Comparison of ENCODE assay signal across 25 cellular contexts in genomic region chr11:11929920-11930319, GRCh38.
DNase-seq lines count a peak whose midpoint lies in the region; ATAC-seq, FAIRE-seq and TF ChIP-seq lines count a peak whose summit lies in the region.
"Had no signal": no experiment of that assay in that cellular context is flagged by ENCODE, and none has a peak within 500 bp of the region (broad histone marks: within the 10 kb centered on the region; RNA-seq: fewer than 3 reads in every experiment).

No MANE protein-coding gene starts in this region.

- H3F3A ChIP-seq in GM23338 (replicated peaks; ENCODE audit: low read depth), result no peaks in the 10 kb centered on the region

- POLR2A ChIA-PET in H1 (lab: Charles Lee; ENCODE audit: partially characterized antibody), result no interaction called here

- no peak overlapping the region for H3K56ac ChIP-seq in H1 (replicated peaks; ENCODE audit: insufficient read length, low read depth, low read length)

- no peak overlapping the region for H2BK5ac ChIP-seq in H1 (ENCODE audit: low read depth, low read length)

- H3K4me3 Mint-ChIP-seq in GM23338, result no peak overlapping the region
- no peak overlapping the region for H3K4me3 Mint-ChIP-seq in activated T-helper 2 cell treated with anti-CD3 and anti-CD28 coated beads, Interferon-gamma antibody, Interleukin-2, Interleukin-4, amounts not matched to agents 10 μg/mL and 5 μg/mL and 100 μg/mL, durations not matched to agents 14 hours and 24 hours and 36 hours (ENCODE audit: low read depth)
- H3K4me3 Mint-ChIP-seq: CD14-positive monocyte; CD4-positive, alpha-beta T cell; CD8-positive, alpha-beta memory T cell; HFFc6 had no signal

- no peaks in the 10 kb centered on the region for H3K9me2 ChIP-seq in GM23338 (ENCODE audit: insufficient read depth)

- H4K20me1 ChIP-seq in GM23338 (replicated peaks; ENCODE audit: insufficient read depth), result no peaks in the 10 kb centered on the region
- H4K20me1 ChIP-seq in H1 (replicated peaks in 1 of 2; ENCODE audit: control insufficient read depth in 1 of 2, insufficient read depth in 2 of 2, low read length in 2 of 2), result no peaks in the 10 kb centered on the region
- H4K20me1 ChIP-seq: BLaER1 treated with 17β-estradiol and CSF1 and Interleukin-3, amounts not matched to agents 10 nM and 100 nM had no signal

- H3K36me3 Mint-ChIP-seq in GM23338 (ENCODE audit: low read depth), result peaks cover 32% of the 10 kb centered on the region; the same call in 2 of the 3 replicates
- peaks cover 70% of the 10 kb centered on the region for H3K36me3 Mint-ChIP-seq in activated T-helper 2 cell treated with anti-CD3 and anti-CD28 coated beads, Interferon-gamma antibody, Interleukin-2, Interleukin-4, amounts not matched to agents 10 μg/mL and 5 μg/mL and 100 μg/mL, durations not matched to agents 14 hours and 24 hours and 36 hours (ENCODE audit: low read depth)

- H3K4me2 ChIP-seq in GM23338, result no peak overlapping the region
- H3K4me2 ChIP-seq in H1 (ENCODE audit: insufficient read depth in 1 of 2, low read depth in 2 of 2, low read length in 2 of 2), result no peak overlapping the region
- H3K4me2 ChIP-seq: BLaER1 treated with 17β-estradiol and CSF1 and Interleukin-3, amounts not matched to agents 10 nM and 100 nM had no signal

- H3K4me3 ChIP-seq in cardiac muscle cell, result no peak overlapping the region
- H3K4me3 ChIP-seq in heart right ventricle, result no peak overlapping the region
- no peak overlapping the region for H3K4me3 ChIP-seq in GM23338
- no peak overlapping the region for H3K4me3 ChIP-seq in SK-N-MC
- no peak overlapping the region for H3K4me3 ChIP-seq in H1 (ENCODE audit: extremely low read depth in 1 of 4, insufficient read depth in 2 of 4, low read depth in 3 of 4, low read length in 4 of 4)
- H3K4me3 ChIP-seq: BLaER1 treated with 17β-estradiol and CSF1 and Interleukin-3, amounts not matched to agents 10 nM and 100 nM; GM12878; HAP-1 had no signal

- no peak for TF ChIP-seq EP300 in H1 (IDR thresholded peaks at IDR 0.05; ENCODE audit: borderline replicate concordance in 1 of 2, low read depth in 2 of 2, low read length in 2 of 2)

- intact Hi-C loops in heart right ventricle (cut with DNase I), result loop anchor here (2.0 to 10.0 kb wide), 7 partner anchors 112 to 355 kb away; no protein-coding TSS in a partner anchor
- intact Hi-C loops in activated T-helper 2 cell treated with anti-CD3 and anti-CD28 coated beads, Interferon-gamma antibody, Interleukin-2, Interleukin-4, amounts not matched to agents 10 μg/mL and 5 μg/mL and 100 μg/mL, durations not matched to agents 14 hours and 24 hours and 36 hours (cut with micrococcal nuclease), result loop anchor here (2.0 to 10.0 kb wide), 2 partner anchors 117 to 355 kb away; no protein-coding TSS in a partner anchor

- H4K5ac ChIP-seq in H1 (ENCODE audit: insufficient read length, low read depth, low read length), result no peak overlapping the region

- H3K9me3 ChIP-seq in cardiac muscle cell (ENCODE audit: low read depth), result no peaks in the 10 kb centered on the region
- peaks cover 0 to 12% (median 0%) of the 10 kb centered on the region in 11 donors for H3K9me3 ChIP-seq in heart right ventricle
- H3K9me3 ChIP-seq in SK-N-MC (ENCODE audit: low read depth, low read length), result no peaks in the 10 kb centered on the region
- no peaks in the 10 kb centered on the region for H3K9me3 ChIP-seq in H1 (ENCODE audit: insufficient read depth in 2 of 2, low read depth in 1 of 2, low read length in 1 of 2)
- H3K9me3 ChIP-seq: BE2C, HAP-1 had no signal

- H3K4me1 Mint-ChIP-seq in GM23338, result no peaks in the 10 kb centered on the region
- H3K4me1 Mint-ChIP-seq in activated T-helper 2 cell treated with anti-CD3 and anti-CD28 coated beads, Interferon-gamma antibody, Interleukin-2, Interleukin-4, amounts not matched to agents 10 μg/mL and 5 μg/mL and 100 μg/mL, durations not matched to agents 14 hours and 24 hours and 36 hours (ENCODE audit: low read depth), result peaks cover 13% of the 10 kb centered on the region

- H2AK5ac ChIP-seq in H1 (ENCODE audit: low read depth, low read length), result no peak overlapping the region

- no peak overlapping the region for H2AFZ ChIP-seq in GM23338
- H2AFZ ChIP-seq in H1 (ENCODE audit: low read length), result no peak overlapping the region

- H3K18ac ChIP-seq in H1 (ENCODE audit: extremely low read depth, low read length), result no peak overlapping the region

- no peak overlapping the region for H2BK12ac ChIP-seq in H1 (ENCODE audit: low read depth, low read length)

- WGBS in heart right ventricle, 2 donors, result 74 to 84% methylated on average over 2 of the region's 2 CpGs
- WGBS in H1 (ENCODE audit: extremely low coverage in 1 of 2, insufficient coverage in 1 of 2, insufficient read length in 1 of 2, insufficient replicate concordance in 2 of 2, low coverage in 1 of 2, low lambda C conversion rate in 2 of 2, missing lambda C conversion rate in 1 of 2), 2 experiments, result 89% methylated on average over 2 of the region's 2 CpGs; no CpG with 5 or more reads in 1 of the 2 experiments

- peaks cover 41% of the 10 kb centered on the region for H3K36me3 ChIP-seq in cardiac muscle cell
- H3K36me3 ChIP-seq in heart right ventricle, result peaks cover 0 to 82% (median 21%) of the 10 kb centered on the region in 9 donors
- H3K36me3 ChIP-seq in GM23338 (ENCODE audit: insufficient read depth), result no peaks in the 10 kb centered on the region
- H3K36me3 ChIP-seq in SK-N-MC (ENCODE audit: insufficient read depth, low read length), result peaks cover 50% of the 10 kb centered on the region
- H3K36me3 ChIP-seq in H1 (ENCODE audit: control insufficient read depth in 2 of 4, insufficient read depth in 4 of 4, low read length in 3 of 4), result peaks cover 0 to 10% (median 0%) of the 10 kb centered on the region in 4 experiments; a peak in 2 of 8 replicates
- H3K36me3 ChIP-seq: BE2C had no signal

- no peak overlapping the region for H3K9ac ChIP-seq in SK-N-MC (ENCODE audit: insufficient read length)
- no peak overlapping the region for H3K9ac ChIP-seq in H1 (replicated peaks in 1 of 4; ENCODE audit: extremely low read depth in 1 of 4, low read depth in 3 of 4, low read length in 3 of 4)
- H3K9ac ChIP-seq: BLaER1 treated with 17β-estradiol and CSF1 and Interleukin-3, amounts not matched to agents 10 nM and 100 nM had no signal

- no peaks in the 10 kb centered on the region for H3K27me3 ChIP-seq in cardiac muscle cell
- H3K27me3 ChIP-seq in heart right ventricle, result no peaks in the 10 kb centered on the region
- H3K27me3 ChIP-seq in GM23338 (ENCODE audit: insufficient read depth), result no peaks in the 10 kb centered on the region
- H3K27me3 ChIP-seq in H1 (replicated peaks in 1 of 4; ENCODE audit: control insufficient read depth in 3 of 4, extremely low read depth in 1 of 4, insufficient read depth in 3 of 4, low read length in 3 of 4), result no peaks in the 10 kb centered on the region
- H3K27me3 ChIP-seq: BE2C; BLaER1 treated with 17β-estradiol and CSF1 and Interleukin-3, amounts not matched to agents 10 nM and 100 nM had no signal

- H2BK15ac ChIP-seq in H1 (ENCODE audit: low read length), result no peak overlapping the region

- no peak for FAIRE-seq in H1 (lab: Jason Lieb, UNC)
- FAIRE-seq: GM12878, GM18507 had no signal

- DNase-seq in cardiac muscle cell (ENCODE audit: low read depth in 1 of 2, low spot score in 1 of 2), result no peak
- no peak for DNase-seq in heart right ventricle
- DNase-seq in GM23338 (ENCODE audit: low spot score), result no peak
- DNase-seq in SK-N-MC (ENCODE audit: low read depth, low spot score), result no peak
- no peak for DNase-seq in H1 (ENCODE audit: low read depth in 1 of 2, low spot score in 2 of 2)
- DNase-seq in activated T-helper 2 cell treated with anti-CD3 and anti-CD28 coated beads, Interferon-gamma antibody, Interleukin-2, Interleukin-4, amounts not matched to agents 10 μg/mL and 5 μg/mL and 100 μg/mL, durations not matched to agents 14 hours and 24 hours and 36 hours (ENCODE audit: low spot score), result no peak
- DNase-seq: ACHN; AML-193; BE2C; Calu3; CD4-positive, alpha-beta T cell; CD8-positive, alpha-beta memory T cell; COR-L47; DND-41; GDM1; GOT3; HFFc6 had no signal

- no peak overlapping the region for H4K8ac ChIP-seq in H1 (ENCODE audit: extremely low read depth, insufficient read depth, low read length)

- H3K4me1 ChIP-seq in cardiac muscle cell (ENCODE audit: low read depth) (no peaks in the 10 kb centered on the region), heart right ventricle (peaks cover 0 to 3% (median 0%) of the 10 kb centered on the region in 9 donors), GM23338 (ENCODE audit: insufficient read depth) (no peaks in the 10 kb centered on the region), H1 (replicated peaks in 1 of 4; ENCODE audit: control insufficient read depth in 3 of 4, insufficient read depth in 4 of 4, low read length in 3 of 4) (no peaks in the 10 kb centered on the region)
- H3K4me1 ChIP-seq: BE2C, HAP-1 had no signal

- peak overlapping the region; percentile 53; the same call in 1 of the 2 replicates for H3K27ac Mint-ChIP-seq in GM23338
- H3K27ac Mint-ChIP-seq in activated T-helper 2 cell treated with anti-CD3 and anti-CD28 coated beads, Interferon-gamma antibody, Interleukin-2, Interleukin-4, amounts not matched to agents 10 μg/mL and 5 μg/mL and 100 μg/mL, durations not matched to agents 14 hours and 24 hours and 36 hours, result no peak overlapping the region
- H3K27ac Mint-ChIP-seq: CD14-positive monocyte; CD4-positive, alpha-beta T cell; HFFc6 had no signal

- peaks cover 5% of the 10 kb centered on the region for H3K27me3 Mint-ChIP-seq in GM23338 (ENCODE audit: insufficient read depth, low read depth, poor library complexity)
- no peaks in the 10 kb centered on the region for H3K27me3 Mint-ChIP-seq in activated T-helper 2 cell treated with anti-CD3 and anti-CD28 coated beads, Interferon-gamma antibody, Interleukin-2, Interleukin-4, amounts not matched to agents 10 μg/mL and 5 μg/mL and 100 μg/mL, durations not matched to agents 14 hours and 24 hours and 36 hours (ENCODE audit: low read depth)
- H3K27me3 Mint-ChIP-seq: CD4-positive, alpha-beta T cell; CD8-positive, alpha-beta memory T cell had no signal

- no peak for TF ChIP-seq POLR2A in H1 (IDR thresholded peaks at IDR 0.05; ENCODE audit: control extremely low read depth in 1 of 2, low read depth in 2 of 2, low read length in 2 of 2)

- no peak overlapping the region for H3K4ac ChIP-seq in H1 (replicated peaks; ENCODE audit: insufficient read length, low read depth, low read length)

- no peak overlapping the region for H2BK20ac ChIP-seq in H1 (ENCODE audit: low read length)

- H3K79me1 ChIP-seq in H1 (ENCODE audit: low read depth, low read length), result no peaks in the 10 kb centered on the region

- no peak for TF ChIP-seq CTCF in cardiac muscle cell (IDR thresholded peaks at IDR 0.05; ENCODE audit: low read depth, low read length)
- TF ChIP-seq CTCF in heart right ventricle (IDR thresholded peaks at IDR 0.05), result no peak
- no peak for TF ChIP-seq CTCF in GM23338 (conservative IDR thresholded peaks at IDR 0.05; ENCODE audit: low read depth in 2 of 2)
- no peak for TF ChIP-seq CTCF in H1 (IDR thresholded peaks at IDR 0.05; ENCODE audit: control extremely low read depth in 1 of 3, insufficient read depth in 1 of 3, low read depth in 1 of 3, low read length in 3 of 3)

- H3K14ac ChIP-seq in H1 (ENCODE audit: insufficient read length), result no peak overlapping the region

- no peak overlapping the region for H2BK120ac ChIP-seq in H1 (replicated peaks; ENCODE audit: low read depth, low read length)

- H3K27ac ChIP-seq in cardiac muscle cell (peak overlapping the region; percentile 3), heart right ventricle (no peak overlapping the region), GM23338 (ENCODE audit: low read depth) (no peak overlapping the region), SK-N-MC (peak overlapping the region; percentile 19; the same call in 1 of the 2 replicates), H1 (ENCODE audit: low read depth, low read length) (no peak overlapping the region)
- H3K27ac ChIP-seq: 22Rv1; BLaER1 treated with 17β-estradiol and CSF1 and Interleukin-3, amounts not matched to agents 10 nM and 100 nM had no signal

- no peaks in the 10 kb centered on the region for H3K23me2 ChIP-seq in H1 (ENCODE audit: low read depth, low read length)

- no peak overlapping the region for H3K23ac ChIP-seq in H1 (ENCODE audit: insufficient read length)

- ATAC-seq in heart right ventricle (no peak), GM23338 (no peak), GM18498 (IDR thresholded peaks at IDR 0.05; ENCODE audit: unreplicated experiment) (no peak), HG03159 (IDR thresholded peaks at IDR 0.05; ENCODE audit: unreplicated experiment) (no peak)
- ATAC-seq: GM12878 had no signal

- H4K91ac ChIP-seq in H1 (replicated peaks; ENCODE audit: insufficient read length, low read length), result no peak overlapping the region

- H3K79me2 ChIP-seq in GM23338 (replicated peaks; ENCODE audit: insufficient read depth), result no peaks in the 10 kb centered on the region
- no peaks in the 10 kb centered on the region for H3K79me2 ChIP-seq in H1 (ENCODE audit: control insufficient read depth in 1 of 2, insufficient read depth in 2 of 2, low read length in 2 of 2)

- H3K9me3 Mint-ChIP-seq in GM23338, result peaks cover 4% of the 10 kb centered on the region; the same call in 2 of the 3 replicates
- no peaks in the 10 kb centered on the region for H3K9me3 Mint-ChIP-seq in activated T-helper 2 cell treated with anti-CD3 and anti-CD28 coated beads, Interferon-gamma antibody, Interleukin-2, Interleukin-4, amounts not matched to agents 10 μg/mL and 5 μg/mL and 100 μg/mL, durations not matched to agents 14 hours and 24 hours and 36 hours
- H3K9me3 Mint-ChIP-seq: CD4-positive, alpha-beta T cell; HFFc6 had no signal

- TF ChIP-seq RAD21 in H1 (IDR thresholded peaks at IDR 0.05 in 1 of 2, conservative IDR thresholded peaks at IDR 0.05 in 1 of 2; ENCODE audit: low read depth in 2 of 2, low read length in 2 of 2), result no peak

- CTCF ChIA-PET in H1 (lab: Charles Lee; ENCODE audit: partially characterized antibody), result interaction anchor here (1.1 to 1.4 kb wide), 2 partner anchors 104 to 114 kb away, joined by 3 to 4 read pairs; no protein-coding TSS in a partner anchor

Comparison
In these comparisons a context has a peak if more than half of its experiments do, and no peak if none do; other contexts are left out.
1. H3K27ac ChIP-seq: peak in cardiac muscle cell (single experiment) and SK-N-MC (single experiment); none in heart right ventricle (0 of 10), GM23338 (single experiment) and H1 (single experiment).